9 cellular contexts compared by ENCODE assay signal in the genomic region with DNA sequence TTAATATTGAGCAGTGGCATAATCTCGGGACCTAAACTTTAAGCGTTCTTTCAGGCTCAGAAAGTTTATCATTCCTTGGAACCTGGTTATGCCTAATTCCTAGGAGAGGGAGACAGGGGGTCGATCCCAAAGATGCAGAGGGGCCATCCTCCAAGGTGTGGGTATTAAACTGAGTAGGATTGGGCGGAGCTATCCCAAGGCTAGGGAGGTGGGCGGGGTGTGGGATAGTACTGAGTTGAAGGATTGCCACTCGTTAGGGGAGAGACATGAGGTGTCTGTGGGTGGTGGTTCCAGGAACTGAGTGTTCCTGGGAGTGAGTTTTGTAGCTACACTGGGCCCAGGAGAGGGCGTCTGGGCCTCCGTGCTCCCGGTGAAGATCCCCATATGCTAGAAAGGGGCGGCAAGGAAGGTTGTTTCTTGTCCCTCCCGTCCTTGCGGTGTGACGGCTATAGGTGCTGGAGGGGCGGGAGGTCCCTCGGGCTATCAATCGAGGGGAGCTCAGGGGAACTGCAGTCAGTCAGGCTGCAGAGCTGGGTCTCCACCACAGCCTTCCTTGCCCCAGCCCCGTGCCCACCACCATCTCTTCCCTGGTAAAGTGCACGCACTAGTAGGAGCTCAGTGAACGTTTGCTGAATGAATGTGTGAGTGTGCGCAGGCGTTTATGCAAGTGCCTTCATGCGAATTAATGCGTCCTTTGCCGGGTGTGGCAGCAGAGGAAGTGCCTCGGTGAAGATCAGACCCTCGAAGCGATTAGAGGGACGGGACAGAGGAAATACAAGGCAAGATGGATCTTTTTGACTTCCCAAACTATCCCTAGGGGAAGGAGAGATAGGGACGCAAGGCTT. TPM values are rescaled to one million over a fixed set of nuclear protein-coding genes. Genes with fewer than 3 reads are reported as not detected.
DNase-seq lines count a peak whose midpoint lies in the region; ATAC-seq and TF ChIP-seq lines count a peak whose summit lies in the region.
"Had no signal": no experiment of that assay in that cellular context is flagged by ENCODE, and none has a peak within 500 bp of the region (broad histone marks: within the 10 kb centered on the region; RNA-seq: fewer than 3 reads in every experiment).

No MANE protein-coding gene starts in this region.

- ATAC-seq in SK-N-SH treated with all-trans-retinoic acid at 6 μM for 48 hours (peak; percentile 24), HG03354 (IDR thresholded peaks at IDR 0.05; ENCODE audit: poor library complexity, severe bottlenecking, unreplicated experiment) (no peak)

- H3K27me3 ChIP-seq in cardiac muscle cell, result peaks cover 100% of the 10 kb centered on the region
- peaks cover 3 to 100% of the 10 kb centered on the region in 2 donors for H3K27me3 ChIP-seq in tibial nerve

- H3K36me3 Mint-ChIP-seq in HFFc6 (ENCODE audit: low read depth), result no peaks in the 10 kb centered on the region

- H3K4me3 Mint-ChIP-seq in HFFc6, result no peak overlapping the region

- DNase-seq in cardiac muscle cell (ENCODE audit: low read depth in 1 of 2, low spot score in 1 of 2), result no peak
- no peak for DNase-seq in cardiac septum (ENCODE audit: low spot score)
- DNase-seq in fibroblast of mammary gland (ENCODE audit: low read depth), result no peak
- no peak for DNase-seq in foreskin fibroblast
- DNase-seq in HFFc6, result no peak
- DNase-seq in tibial nerve (ENCODE audit: low spot score in 2 of 2), result no peak
- DNase-seq: NCI-H1092 treated with DMSO at 0.1 percent for 48 hours had no signal

- H3K4me1 ChIP-seq in cardiac muscle cell (ENCODE audit: low read depth) (peaks cover 4% of the 10 kb centered on the region), tibial nerve (peaks cover 0 to 83% (median 29%) of the 10 kb centered on the region in 4 donors)

- H3K9me3 ChIP-seq in cardiac muscle cell (ENCODE audit: low read depth) (no peaks in the 10 kb centered on the region), tibial nerve (no peaks in the 10 kb centered on the region)

- no peak overlapping the region for H3K4me3 ChIP-seq in cardiac muscle cell
- H3K4me3 ChIP-seq in fibroblast of mammary gland (ENCODE audit: control insufficient read depth, low read depth, low read length), result no peak overlapping the region
- H3K4me3 ChIP-seq in foreskin fibroblast (ENCODE audit: low read depth in 1 of 2, low read length in 2 of 2), result no peak overlapping the region
- H3K4me3 ChIP-seq in tibial nerve, result no peak overlapping the region

- H3K27ac ChIP-seq in cardiac muscle cell (no peak overlapping the region), tibial nerve (no peak overlapping the region)

- peaks cover 77% of the 10 kb centered on the region for H3K27me3 Mint-ChIP-seq in HFFc6 (ENCODE audit: insufficient read depth)

- no peaks in the 10 kb centered on the region for H3K9me3 Mint-ChIP-seq in HFFc6

- peak; percentile 12 for TF ChIP-seq CTCF in cardiac muscle cell (IDR thresholded peaks at IDR 0.05; ENCODE audit: low read depth, low read length)
- TF ChIP-seq CTCF in fibroblast of mammary gland (conservative IDR thresholded peaks at IDR 0.05; ENCODE audit: control insufficient read depth, insufficient read depth, low read depth, low read length), result peak; percentile 4
- no peak for TF ChIP-seq CTCF in foreskin fibroblast (IDR thresholded peaks at IDR 0.05; ENCODE audit: low read depth, low read length)
- TF ChIP-seq CTCF in HFFc6 (IDR thresholded peaks at IDR 0.05), result no peak
- no peak for TF ChIP-seq CTCF in tibial nerve (IDR thresholded peaks at IDR 0.05)

- no peak overlapping the region for H3K27ac Mint-ChIP-seq in HFFc6

- peaks cover 17% of the 10 kb centered on the region for H3K4me1 Mint-ChIP-seq in HFFc6 (ENCODE audit: low read depth)

- no peak for TF ChIP-seq POLR2A in tibial nerve (IDR thresholded peaks at IDR 0.05)

- H3K36me3 ChIP-seq in cardiac muscle cell (no peaks in the 10 kb centered on the region), tibial nerve (no peaks in the 10 kb centered on the region)

- WGBS in tibial nerve, 2 donors, result 2 to 3% methylated on average over 28 to 29 of the region's 29 CpGs

- intact Hi-C loops in cardiac septum (cut with DNase I), result no loop called here

- TF ChIP-seq EP300 in tibial nerve (IDR thresholded peaks at IDR 0.05), result no peak

TF ChIP-seq in SK-N-SH treated with all-trans-retinoic acid at 6 μM for 48 hours, 23 proteins besides CTCF, POLR2A, EP300 and RAD21:
- TF ChIP-seq ESRRG (CRISPR knock-in tag; IDR thresholded peaks at IDR 0.05), result no peak
- TF ChIP-seq SNAI2 (CRISPR knock-in tag; IDR thresholded peaks at IDR 0.05), result no peak
- TF ChIP-seq, protein P1, sequence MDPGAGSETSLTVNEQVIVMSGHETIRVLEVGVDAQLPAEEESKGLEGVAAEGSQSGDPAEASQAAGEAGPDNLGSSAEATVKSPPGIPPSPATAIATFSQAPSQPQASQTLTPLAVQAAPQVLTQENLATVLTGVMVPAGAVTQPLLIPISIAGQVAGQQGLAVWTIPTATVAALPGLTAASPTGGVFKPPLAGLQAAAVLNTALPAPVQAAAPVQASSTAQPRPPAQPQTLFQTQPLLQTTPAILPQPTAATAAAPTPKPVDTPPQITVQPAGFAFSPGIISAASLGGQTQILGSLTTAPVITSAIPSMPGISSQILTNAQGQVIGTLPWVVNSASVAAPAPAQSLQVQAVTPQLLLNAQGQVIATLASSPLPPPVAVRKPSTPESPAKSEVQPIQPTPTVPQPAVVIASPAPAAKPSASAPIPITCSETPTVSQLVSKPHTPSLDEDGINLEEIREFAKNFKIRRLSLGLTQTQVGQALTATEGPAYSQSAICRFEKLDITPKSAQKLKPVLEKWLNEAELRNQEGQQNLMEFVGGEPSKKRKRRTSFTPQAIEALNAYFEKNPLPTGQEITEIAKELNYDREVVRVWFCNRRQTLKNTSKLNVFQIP (CRISPR knock-in tag; IDR thresholded peaks at IDR 0.05; ENCODE audit: borderline replicate concordance, low read depth), result no peak
- TF ChIP-seq ISL1 (CRISPR knock-in tag; IDR thresholded peaks at IDR 0.05), result no peak
- TF ChIP-seq TCF4 (CRISPR knock-in tag; IDR thresholded peaks at IDR 0.05; ENCODE audit: borderline replicate concordance), result no peak
- TF ChIP-seq CSDC2 (CRISPR knock-in tag; IDR thresholded peaks at IDR 0.05), result no peak
- TF ChIP-seq ZNF8 (CRISPR knock-in tag; IDR thresholded peaks at IDR 0.05), result no peak
- TF ChIP-seq ZC3H10 (CRISPR knock-in tag; IDR thresholded peaks at IDR 0.05), result no peak
- no peak for TF ChIP-seq ZFP3 (CRISPR knock-in tag; IDR thresholded peaks at IDR 0.05)
- TF ChIP-seq ARNTL (CRISPR knock-in tag; IDR thresholded peaks at IDR 0.05; ENCODE audit: borderline replicate concordance, low read depth), result no peak
- TF ChIP-seq ZNF70 (CRISPR knock-in tag; IDR thresholded peaks at IDR 0.05), result no peak
- no peak for TF ChIP-seq BACH2 (CRISPR knock-in tag; IDR thresholded peaks at IDR 0.05; ENCODE audit: borderline replicate concordance)
- TF ChIP-seq, protein P2, sequence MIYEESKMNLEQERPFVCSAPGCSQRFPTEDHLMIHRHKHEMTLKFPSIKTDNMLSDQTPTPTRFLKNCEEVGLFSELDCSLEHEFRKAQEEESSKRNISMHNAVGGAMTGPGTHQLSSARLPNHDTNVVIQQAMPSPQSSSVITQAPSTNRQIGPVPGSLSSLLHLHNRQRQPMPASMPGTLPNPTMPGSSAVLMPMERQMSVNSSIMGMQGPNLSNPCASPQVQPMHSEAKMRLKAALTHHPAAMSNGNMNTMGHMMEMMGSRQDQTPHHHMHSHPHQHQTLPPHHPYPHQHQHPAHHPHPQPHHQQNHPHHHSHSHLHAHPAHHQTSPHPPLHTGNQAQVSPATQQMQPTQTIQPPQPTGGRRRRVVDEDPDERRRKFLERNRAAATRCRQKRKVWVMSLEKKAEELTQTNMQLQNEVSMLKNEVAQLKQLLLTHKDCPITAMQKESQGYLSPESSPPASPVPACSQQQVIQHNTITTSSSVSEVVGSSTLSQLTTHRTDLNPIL (CRISPR knock-in tag; IDR thresholded peaks at IDR 0.05; ENCODE audit: low read depth), result no peak
- TF ChIP-seq ZNF565 (CRISPR knock-in tag; conservative IDR thresholded peaks at IDR 0.05; ENCODE audit: low read depth), result no peak
- TF ChIP-seq ZFP30 (CRISPR knock-in tag; IDR thresholded peaks at IDR 0.05), result no peak
- TF ChIP-seq, protein P3, sequence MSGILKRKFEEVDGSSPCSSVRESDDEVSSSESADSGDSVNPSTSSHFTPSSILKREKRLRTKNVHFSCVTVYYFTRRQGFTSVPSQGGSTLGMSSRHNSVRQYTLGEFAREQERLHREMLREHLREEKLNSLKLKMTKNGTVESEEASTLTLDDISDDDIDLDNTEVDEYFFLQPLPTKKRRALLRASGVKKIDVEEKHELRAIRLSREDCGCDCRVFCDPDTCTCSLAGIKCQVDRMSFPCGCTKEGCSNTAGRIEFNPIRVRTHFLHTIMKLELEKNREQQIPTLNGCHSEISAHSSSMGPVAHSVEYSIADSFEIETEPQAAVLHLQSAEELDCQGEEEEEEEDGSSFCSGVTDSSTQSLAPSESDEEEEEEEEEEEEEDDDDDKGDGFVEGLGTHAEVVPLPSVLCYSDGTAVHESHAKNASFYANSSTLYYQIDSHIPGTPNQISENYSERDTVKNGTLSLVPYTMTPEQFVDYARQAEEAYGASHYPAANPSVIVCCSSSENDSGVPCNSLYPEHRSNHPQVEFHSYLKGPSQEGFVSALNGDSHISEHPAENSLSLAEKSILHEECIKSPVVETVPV (CRISPR knock-in tag; IDR thresholded peaks at IDR 0.05), result no peak

RNA-seq across cellular contexts. Expression of a gene that starts 3.0 kb away (rescaled TPM):
- total RNA-seq in cardiac muscle cell (not detected in 2 replicates), cardiac septum (not detected), tibial nerve (not detected)
- polyA plus RNA-seq in cardiac muscle cell, result not detected in 2 replicates
- total RNA-seq in HFFc6 (2021; fragmentation: NEBNext Ultra II Directional; extraction: Animal tissue kit (Norgen Biotek cat#: 25700)), result not detected

RNA-seq across cellular contexts. Expression of a gene that starts 9.1 kb away (rescaled TPM):
- total RNA-seq in cardiac muscle cell, result not detected in 2 replicates
- polyA plus RNA-seq in cardiac muscle cell, result not detected in 2 replicates
- total RNA-seq in cardiac septum, result not detected
- not detected for total RNA-seq in HFFc6 (2021; fragmentation: NEBNext Ultra II Directional; extraction: Animal tissue kit (Norgen Biotek cat#: 25700))
- total RNA-seq in tibial nerve, result not detected

RNA-seq across cellular contexts. Expression of a gene that starts 9.3 kb away (rescaled TPM):
- total RNA-seq in cardiac muscle cell (81.5 and 147 TPM in 2 replicates), cardiac septum (30.6 TPM), tibial nerve (100 to 1,000 TPM in 1 of 4 donors, 10 to 100 TPM in 3; 68.1 to 100 (median 73.4) TPM)
- polyA plus RNA-seq in cardiac muscle cell, result 88.8 and 144 TPM in 2 replicates
- total RNA-seq in HFFc6 (2021; fragmentation: NEBNext Ultra II Directional; extraction: Animal tissue kit (Norgen Biotek cat#: 25700)), result 100 to 1,000 TPM; 154 to 214 (median 202) TPM

Comparison
In these comparisons a context has a peak if more than half of its experiments do, and no peak if none do; other contexts are left out.
1. CTCF ChIP-seq: peak in cardiac muscle cell (single experiment) and fibroblast of mammary gland (single experiment); none in foreskin fibroblast (single experiment), HFFc6 (single experiment) and tibial nerve (0 of 5).